ENCODE assay signal across 12 cellular contexts in genomic region chr9:4815381-4815956, GRCh38. TPM values are rescaled to one million over a fixed set of nuclear protein-coding genes. Genes with fewer than 3 reads are reported as not detected.
DNase-seq lines count a peak whose midpoint lies in the region; ATAC-seq and TF ChIP-seq lines count a peak whose summit lies in the region.
"Had no signal": no experiment of that assay in that cellular context is flagged by ENCODE, and none has a peak within 500 bp of the region (broad histone marks: within the 10 kb centered on the region; RNA-seq: fewer than 3 reads in every experiment).

No MANE protein-coding gene starts in this region.

- H3K4me2 ChIP-seq in hepatocyte: no peak overlapping the region

- ATAC-seq in GM21723 (IDR thresholded peaks at IDR 0.05; ENCODE audit: unreplicated experiment): peak; percentile 47
- ATAC-seq in psoas muscle: peak in 3 of 4 donors; percentile 7 to 24 (median 21)
- no peak for ATAC-seq in HG03039 (IDR thresholded peaks at IDR 0.05; ENCODE audit: unreplicated experiment)

- TF ChIP-seq CTCF in VCaP (conservative IDR thresholded peaks at IDR 0.05) (no peak), psoas muscle (IDR thresholded peaks at IDR 0.05) (no peak), hepatocyte (IDR thresholded peaks at IDR 0.05; ENCODE audit: poor library complexity) (no peak)

- H4K20me1 ChIP-seq in hepatocyte (ENCODE audit: insufficient read depth, poor library complexity, severe bottlenecking): no peaks in the 10 kb centered on the region

- peak overlapping the region; percentile 26 for H3K27ac Mint-ChIP-seq in T-helper 1 cell treated with Interleukin-12 subunit alpha and Interleukin-12 subunit beta and Interleukin-4 antibody, amounts not matched to agents 30 μg/mL and 1 μg/mL, for 36 hours

- peak overlapping the region; percentile 27 for H3K4me3 Mint-ChIP-seq in T-helper 1 cell treated with Interleukin-12 subunit alpha and Interleukin-12 subunit beta and Interleukin-4 antibody, amounts not matched to agents 30 μg/mL and 1 μg/mL, for 36 hours

- intact Hi-C loops in psoas muscle (cut with DNase I): no loop called here

- H3K9me2 ChIP-seq in hepatocyte (replicated peaks; ENCODE audit: insufficient read depth): no peaks in the 10 kb centered on the region

- peaks cover 78% of the 10 kb centered on the region for H3K79me2 ChIP-seq in hepatocyte

- no peaks in the 10 kb centered on the region for H3K27me3 Mint-ChIP-seq in T-helper 1 cell treated with Interleukin-12 subunit alpha and Interleukin-12 subunit beta and Interleukin-4 antibody, amounts not matched to agents 30 μg/mL and 1 μg/mL, for 36 hours (ENCODE audit: low read depth)

- H3K9me3 ChIP-seq in psoas muscle: no peaks in the 10 kb centered on the region
- H3K9me3 ChIP-seq in hepatocyte (ENCODE audit: low read depth): no peaks in the 10 kb centered on the region
- no peaks in the 10 kb centered on the region for H3K9me3 ChIP-seq in MG63

- no peak overlapping the region for H2AFZ ChIP-seq in hepatocyte
- H2AFZ ChIP-seq: GM23248 had no signal

- H3K4me1 Mint-ChIP-seq in T-helper 1 cell treated with Interleukin-12 subunit alpha and Interleukin-12 subunit beta and Interleukin-4 antibody, amounts not matched to agents 30 μg/mL and 1 μg/mL, for 36 hours (ENCODE audit: low read depth): peaks cover 29% of the 10 kb centered on the region

- H3K9me3 Mint-ChIP-seq in T-helper 1 cell treated with Interleukin-12 subunit alpha and Interleukin-12 subunit beta and Interleukin-4 antibody, amounts not matched to agents 30 μg/mL and 1 μg/mL, for 36 hours: peaks cover 15% of the 10 kb centered on the region

- no peaks in the 10 kb centered on the region for H3K36me3 ChIP-seq in psoas muscle (ENCODE audit: insufficient read depth in 1 of 2, low read depth in 1 of 2)
- no peaks in the 10 kb centered on the region for H3K36me3 ChIP-seq in hepatocyte (replicated peaks; ENCODE audit: insufficient read depth, low read depth)
- H3K36me3 ChIP-seq in MG63: no peaks in the 10 kb centered on the region

- peaks cover 21% of the 10 kb centered on the region for H3K4me1 ChIP-seq in psoas muscle
- H3K4me1 ChIP-seq in hepatocyte (ENCODE audit: insufficient read depth): no peaks in the 10 kb centered on the region

- 68 to 89% (median 70%) methylated on average over 7 of the region's 7 CpGs for WGBS in psoas muscle, 3 donors
- WGBS in hepatocyte (ENCODE audit: low lambda C conversion rate, missing lambda C conversion rate): 89% methylated on average over 7 of the region's 7 CpGs

- no peak for DNase-seq in T-helper 1 cell
- DNase-seq in psoas muscle: no peak
- DNase-seq in hepatocyte (ENCODE audit: low spot score): no peak
- DNase-seq in MG63: no peak
- DNase-seq: DMS 273 treated with DMSO at 0.1 percent for 48 hours; GM23248; stimulated activated CD4-positive, alpha-beta T cell treated with anti-CD3 and anti-CD28 coated beads, Interleukin-15, amount 100 ng/mL, for 24 hours had no signal

- peaks cover 19% of the 10 kb centered on the region for H3K36me3 Mint-ChIP-seq in T-helper 1 cell treated with Interleukin-12 subunit alpha and Interleukin-12 subunit beta and Interleukin-4 antibody, amounts not matched to agents 30 μg/mL and 1 μg/mL, for 36 hours (ENCODE audit: low read depth)

- H3K27ac ChIP-seq in VCaP: peak overlapping the region; percentile 56
- peak overlapping the region; percentile 38 for H3K27ac ChIP-seq in psoas muscle
- H3K27ac ChIP-seq in hepatocyte: no peak overlapping the region
- H3K27ac ChIP-seq: 22Rv1, GM23248 had no signal

- no peak overlapping the region for H3K4me3 ChIP-seq in psoas muscle
- H3K4me3 ChIP-seq in hepatocyte: no peak overlapping the region
- H3K4me3 ChIP-seq in MG63: no peak overlapping the region
- H3K4me3 ChIP-seq: GM23248 had no signal

- no peaks in the 10 kb centered on the region for H3K27me3 ChIP-seq in psoas muscle (ENCODE audit: insufficient read depth in 3 of 3, low read length in 2 of 3)
- no peaks in the 10 kb centered on the region for H3K27me3 ChIP-seq in hepatocyte
- H3K27me3 ChIP-seq in MG63: no peaks in the 10 kb centered on the region

RNA-seq across cellular contexts. Expression of gene RCL1, which starts 22.7 kb away (rescaled TPM):
- total RNA-seq in psoas muscle (10 to 100 TPM; 16.0 to 29.5 (median 17.9) TPM), hepatocyte (25.6 and 38.9 TPM in 2 replicates)
- polyA plus RNA-seq in psoas muscle (10 to 100 TPM in 2 of 3 donors, 1 to 10 TPM in 1; 8.9 to 13.2 (median 10.7) TPM), hepatocyte (20.9 and 30.1 TPM in 2 replicates)
- total RNA-seq in MG63 (2014; rRNA removed; shearing (Covaris generic); ENCODE audit: low replicate concordance): 6.8 and 9.0 TPM in 2 replicates
